In the genomic region with DNA sequence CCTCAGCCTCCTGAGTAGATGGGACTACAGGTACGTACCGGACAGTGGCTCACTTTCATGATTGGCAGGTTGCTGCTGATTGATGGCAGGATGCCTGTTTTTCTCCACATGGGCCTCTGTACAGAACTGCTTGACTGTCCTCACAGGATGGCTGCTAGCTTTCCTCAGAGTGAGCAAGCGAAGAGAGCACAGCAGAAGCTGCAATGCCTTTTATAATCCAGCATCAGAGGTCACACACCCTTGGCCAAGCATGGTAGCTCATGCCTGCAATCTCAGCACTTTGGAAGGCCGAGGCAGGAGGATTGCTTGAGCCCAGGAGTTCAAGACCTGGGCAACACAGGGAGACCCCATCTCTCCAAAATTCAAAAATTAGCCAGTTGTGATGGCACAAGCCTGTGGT, we compare ENCODE assay signal across 13 cellular contexts.
"Had no signal": no experiment of that assay in that cellular context is flagged by ENCODE, and none has a peak within 500 bp of the region (broad histone marks: within the 10 kb centered on the region; RNA-seq: fewer than 3 reads in every experiment).

No MANE protein-coding gene starts in this region.

- ATAC-seq: esophagus mucosa, left lobe of liver, pancreas had no signal

- H3K27me3 Mint-ChIP-seq: activated CD4-positive, alpha-beta memory T cell treated with anti-CD3 and anti-CD28 coated beads, Interleukin-2, amount 10 ng/mL, durations not matched to agents 7 days and 5 days; naive B cell; T-cell had no signal

- H3K9me3 ChIP-seq: adrenal gland, pancreas, tibial nerve, uterus had no signal

- H3K9me3 Mint-ChIP-seq: activated CD4-positive, alpha-beta memory T cell treated with anti-CD3 and anti-CD28 coated beads, Interleukin-2, amount 10 ng/mL, durations not matched to agents 7 days and 5 days; naive B cell; T-cell had no signal

- H3K27ac Mint-ChIP-seq: activated CD4-positive, alpha-beta memory T cell treated with anti-CD3 and anti-CD28 coated beads, Interleukin-2, amount 10 ng/mL, durations not matched to agents 7 days and 5 days had no signal

- H3K4me1 ChIP-seq: adrenal gland, pancreas, uterus had no signal

- H3K4me3 Mint-ChIP-seq: activated CD4-positive, alpha-beta memory T cell treated with anti-CD3 and anti-CD28 coated beads, Interleukin-2, amount 10 ng/mL, durations not matched to agents 7 days and 5 days; T-cell had no signal

- H3K4me3 ChIP-seq: adrenal gland, pancreas, tibial nerve, uterus had no signal

- H3K27me3 ChIP-seq: adrenal gland, pancreas, tibial nerve, uterus had no signal

- DNase-seq: activated CD4-positive, alpha-beta memory T cell treated with anti-CD3 and anti-CD28 coated beads, Interleukin-2, amount 10 ng/mL, durations not matched to agents 7 days and 5 days; activated CD4-positive, alpha-beta T cell treated with anti-CD3 and anti-CD28 coated beads for 4 hours; adrenal gland; naive B cell; pancreas; stimulated activated CD4-positive, alpha-beta T cell treated with anti-CD3 and anti-CD28 coated beads, Interleukin-12 subunit alpha, Interleukin-12 subunit beta, amount 100 ng/mL, for 4 hours; stimulated activated CD4-positive, alpha-beta T cell treated with anti-CD3 and anti-CD28 coated beads, Interleukin-2, amount 100 ng/mL, for 24 hours; T-cell; uterus; WERI-Rb-1 had no signal

- H3K36me3 Mint-ChIP-seq: naive B cell, T-cell had no signal

- H3K36me3 ChIP-seq: adrenal gland, pancreas, tibial nerve, uterus, WERI-Rb-1 had no signal
